ENCODE assay signal across 1 cellular context in the genomic region with DNA sequence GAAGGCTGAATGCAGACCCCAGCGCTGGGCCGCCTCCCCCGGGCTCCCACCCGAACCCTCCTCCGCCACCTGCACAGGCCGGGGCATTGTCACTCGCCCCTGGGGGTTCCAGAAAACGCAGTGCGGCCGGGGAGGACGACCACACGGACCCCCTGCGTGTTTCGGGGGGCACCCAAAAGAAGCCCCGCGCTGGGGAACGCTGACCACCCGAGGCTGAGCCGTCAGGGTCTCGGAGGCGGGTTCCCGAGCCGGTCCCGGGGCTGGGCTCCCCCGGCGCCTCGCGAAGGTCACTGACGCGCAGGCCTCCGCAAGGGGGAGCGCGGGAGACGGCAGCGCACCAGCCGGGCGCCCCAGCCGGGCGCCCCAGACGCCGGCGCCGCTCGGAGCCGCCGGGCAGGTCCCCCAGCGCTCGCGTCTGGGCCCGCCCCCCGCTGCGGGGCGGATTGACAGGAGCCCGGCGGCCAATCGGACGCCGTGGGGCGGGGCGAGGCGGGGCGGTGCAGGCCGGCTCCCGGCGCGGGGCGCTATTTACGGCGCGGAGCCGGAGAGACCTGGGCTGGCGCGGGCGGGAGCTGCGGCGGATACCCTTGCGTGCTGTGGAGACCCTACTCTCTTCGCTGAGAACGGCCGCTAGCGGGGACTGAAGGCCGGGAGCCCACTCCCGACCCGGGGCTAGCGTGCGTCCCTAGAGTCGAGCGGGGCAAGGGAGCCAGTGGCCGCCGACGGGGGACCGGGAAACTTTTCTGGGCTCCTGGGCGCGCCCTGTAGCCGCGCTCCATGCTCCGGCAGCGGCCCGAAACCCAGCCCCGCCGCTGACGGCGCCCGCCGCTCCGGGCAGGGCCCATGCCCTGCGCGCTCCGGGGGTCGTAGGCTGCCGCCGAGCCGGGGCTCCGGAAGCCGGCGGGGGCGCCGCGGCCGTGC.
A peak's percentile ranks its signal among the peaks of the same experiment; 100 is the strongest.
TF ChIP-seq lines count a peak whose summit lies in the region.

A gene with protein sequence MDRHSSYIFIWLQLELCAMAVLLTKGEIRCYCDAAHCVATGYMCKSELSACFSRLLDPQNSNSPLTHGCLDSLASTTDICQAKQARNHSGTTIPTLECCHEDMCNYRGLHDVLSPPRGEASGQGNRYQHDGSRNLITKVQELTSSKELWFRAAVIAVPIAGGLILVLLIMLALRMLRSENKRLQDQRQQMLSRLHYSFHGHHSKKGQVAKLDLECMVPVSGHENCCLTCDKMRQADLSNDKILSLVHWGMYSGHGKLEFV (plus strand): TSS at position 554 of the 921 bp plus-strand sequence. CDS start 377 bp downstream, outside the sequence.

TF ChIP-seq in HepG2, 621 proteins besides CTCF, POLR2A, EP300 and RAD21 (continued from another document):
- TF ChIP-seq E2F1 (CRISPR knock-in tag; IDR thresholded peaks at IDR 0.05) (no peak), TRIM24 (CRISPR knock-in tag; IDR thresholded peaks at IDR 0.05) (no peak), ZNF740 (CRISPR knock-in tag; IDR thresholded peaks at IDR 0.05) (0 out of 2 replicates have a peak, but pooled peaks have one; percentile 30), POLR2G (IDR thresholded peaks at IDR 0.05; ENCODE audit: low read depth, low read length) (peak; percentile 98), ZNF205 (CRISPR knock-in tag; IDR thresholded peaks at IDR 0.05) (peak; percentile 46; the same call in 1 of the 2 replicates), ZNF142 (CRISPR knock-in tag; IDR thresholded peaks at IDR 0.05) (peak; percentile 90; the same call in 1 of the 2 replicates), ISL2 (CRISPR knock-in tag; IDR thresholded peaks at IDR 0.05) (0 out of 2 replicates have a peak, but pooled peaks have one; percentile 34), ZNF160 (CRISPR knock-in tag; IDR thresholded peaks at IDR 0.05) (peak; percentile 66), ZNF773 (CRISPR knock-in tag; IDR thresholded peaks at IDR 0.05; ENCODE audit: borderline replicate concordance) (peak; percentile 39; the same call in 1 of the 2 replicates), NR3C1 (CRISPR knock-in tag; IDR thresholded peaks at IDR 0.05) (no peak), ZNF382 (CRISPR knock-in tag; IDR thresholded peaks at IDR 0.05; ENCODE audit: borderline replicate concordance) (no peak), SAP130 (CRISPR knock-in tag; IDR thresholded peaks at IDR 0.05; ENCODE audit: low read depth) (peak; percentile 84), CAMTA2 (CRISPR knock-in tag; IDR thresholded peaks at IDR 0.05; ENCODE audit: borderline replicate concordance) (0 out of 2 replicates have a peak, but pooled peaks have one; percentile 37), SCMH1 (CRISPR knock-in tag; IDR thresholded peaks at IDR 0.05; ENCODE audit: borderline replicate concordance) (0 out of 2 replicates have a peak, but pooled peaks have one; percentile 1), SATB2 (CRISPR knock-in tag; IDR thresholded peaks at IDR 0.05) (0 out of 2 replicates have a peak, but pooled peaks have one; percentile 27), ZNF326 (CRISPR knock-in tag; IDR thresholded peaks at IDR 0.05; ENCODE audit: borderline replicate concordance) (no peak), TSC22D2 (CRISPR knock-in tag; IDR thresholded peaks at IDR 0.05; ENCODE audit: borderline replicate concordance) (0 out of 2 replicates have a peak, but pooled peaks have one; percentile 61), MAZ (IDR thresholded peaks at IDR 0.05; ENCODE audit: borderline replicate concordance, low read depth, low read length) (peak; percentile 69; the same call in 1 of the 2 replicates), MAZ (CRISPR knock-in tag; IDR thresholded peaks at IDR 0.05; ENCODE audit: low read depth) (peak; percentile 73), ZEB1 (IDR thresholded peaks at IDR 0.05; ENCODE audit: insufficient replicate concordance, low read depth) (no peak), SETDB1 (CRISPR knock-in tag; IDR thresholded peaks at IDR 0.05; ENCODE audit: borderline replicate concordance) (no peak), CBX2 (IDR thresholded peaks at IDR 0.05; ENCODE audit: low read depth, low read length) (no peak), CBX2 (CRISPR knock-in tag; IDR thresholded peaks at IDR 0.05; ENCODE audit: low read depth) (peak; percentile 100; the same call in 1 of the 2 replicates)
- TF ChIP-seq, protein P1, sequence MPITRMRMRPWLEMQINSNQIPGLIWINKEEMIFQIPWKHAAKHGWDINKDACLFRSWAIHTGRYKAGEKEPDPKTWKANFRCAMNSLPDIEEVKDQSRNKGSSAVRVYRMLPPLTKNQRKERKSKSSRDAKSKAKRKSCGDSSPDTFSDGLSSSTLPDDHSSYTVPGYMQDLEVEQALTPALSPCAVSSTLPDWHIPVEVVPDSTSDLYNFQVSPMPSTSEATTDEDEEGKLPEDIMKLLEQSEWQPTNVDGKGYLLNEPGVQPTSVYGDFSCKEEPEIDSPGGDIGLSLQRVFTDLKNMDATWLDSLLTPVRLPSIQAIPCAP (CRISPR knock-in tag; IDR thresholded peaks at IDR 0.05; ENCODE audit: low read depth): no peak
- TF ChIP-seq, protein P2, sequence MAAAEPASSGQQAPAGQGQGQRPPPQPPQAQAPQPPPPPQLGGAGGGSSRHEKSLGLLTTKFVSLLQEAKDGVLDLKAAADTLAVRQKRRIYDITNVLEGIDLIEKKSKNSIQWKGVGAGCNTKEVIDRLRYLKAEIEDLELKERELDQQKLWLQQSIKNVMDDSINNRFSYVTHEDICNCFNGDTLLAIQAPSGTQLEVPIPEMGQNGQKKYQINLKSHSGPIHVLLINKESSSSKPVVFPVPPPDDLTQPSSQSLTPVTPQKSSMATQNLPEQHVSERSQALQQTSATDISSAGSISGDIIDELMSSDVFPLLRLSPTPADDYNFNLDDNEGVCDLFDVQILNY (CRISPR knock-in tag; conservative IDR thresholded peaks at IDR 0.05): peak; percentile 59; the same call in 1 of the 2 replicates
